In the genomic region with DNA sequence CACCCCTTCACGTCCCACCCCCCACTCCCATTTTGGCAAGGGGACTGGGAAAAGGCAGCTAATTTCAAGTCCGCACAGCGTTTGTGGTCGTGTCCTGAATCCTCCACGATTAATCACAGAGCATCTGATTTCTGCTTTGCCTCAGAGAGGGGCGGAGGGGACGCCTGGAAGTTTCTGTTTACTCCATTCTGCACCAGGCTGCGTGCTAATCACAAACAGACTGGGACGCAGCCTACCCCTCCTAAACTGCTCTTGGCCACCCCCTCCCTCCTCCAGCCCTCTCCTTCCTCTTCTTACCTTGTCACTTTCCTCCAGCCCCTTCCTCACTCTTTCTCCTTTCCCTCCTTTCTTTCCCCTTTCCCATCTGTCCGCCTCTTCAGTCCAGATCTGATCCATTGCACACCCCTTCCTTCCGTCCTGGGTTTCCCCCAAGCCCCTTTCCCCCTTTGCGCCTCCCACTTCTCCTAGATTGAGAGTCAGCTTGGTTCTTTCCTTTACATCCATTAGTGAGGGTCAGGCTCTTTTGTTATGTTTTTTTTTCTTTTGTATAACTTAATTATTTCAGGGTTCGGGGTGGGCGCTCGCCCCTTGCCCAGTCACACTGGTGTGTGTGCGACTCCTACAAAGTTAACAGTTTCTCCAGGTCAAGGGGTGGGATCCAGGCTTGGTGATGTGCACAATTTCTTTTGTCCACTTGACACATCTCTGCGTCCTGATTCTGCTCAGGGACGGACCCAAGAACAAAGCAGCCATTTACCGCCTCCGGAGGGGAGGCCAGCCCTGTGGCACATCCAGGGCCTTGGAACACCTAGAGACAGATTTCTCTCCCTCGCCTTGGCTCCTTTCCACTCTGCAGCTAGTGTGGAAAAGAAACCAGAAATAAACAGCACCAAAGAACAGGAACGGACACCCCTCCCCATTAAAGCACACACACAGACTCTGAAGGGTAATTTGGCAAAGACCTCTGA, we compare ENCODE assay signal across 9 cellular contexts. TPM values are rescaled to one million over a fixed set of nuclear protein-coding genes. Genes with fewer than 3 reads are reported as not detected.
DNase-seq lines count a peak whose midpoint lies in the region; ATAC-seq, FAIRE-seq and TF ChIP-seq lines count a peak whose summit lies in the region.
"Had no signal": no experiment of that assay in that cellular context is flagged by ENCODE, and none has a peak within 500 bp of the region (broad histone marks: within the 10 kb centered on the region; RNA-seq: fewer than 3 reads in every experiment).

No MANE protein-coding gene starts in this region.

- H3K27me3 ChIP-seq in MM.1S (replicated peaks; ENCODE audit: insufficient read depth, low read length) = peaks cover 34% of the 10 kb centered on the region
- H3K27me3 ChIP-seq in HepG2 (ENCODE audit: control insufficient read depth in 1 of 2, insufficient read depth in 2 of 2, low read length in 2 of 2) = peaks cover 19 to 57% of the 10 kb centered on the region in 2 experiments

- no peak overlapping the region for H2AFZ ChIP-seq in MM.1S (ENCODE audit: low read length)
- no peak overlapping the region for H2AFZ ChIP-seq in HepG2 (ENCODE audit: low read length)

- no peak for FAIRE-seq in HepG2 (lab: Jason Lieb, UNC)

- H3K9me3 ChIP-seq in MM.1S (replicated peaks; ENCODE audit: insufficient read depth, low read length) (no peaks in the 10 kb centered on the region), HepG2 (ENCODE audit: low read length) (no peaks in the 10 kb centered on the region)

- WGBS in HepG2 (ENCODE audit: low lambda C conversion rate) = 32% methylated on average over 22 of the region's 22 CpGs

- in situ Hi-C loops in HepG2 (cut with HindIII; ENCODE audit: extremely low pct_ligation_motif_present, low pct_unique_long_range_greater_than_20kb) = no loop called here

- CTCF ChIA-PET in HepG2 (lab: Yijun Ruan, JAX; ENCODE audit: low intra/inter-chr PET ratio, low total read pairs) = no interaction called here

- H3K4me2 ChIP-seq in MM.1S (ENCODE audit: low read depth, low read length) (peak overlapping the region; percentile 10; the same call in 1 of the 2 replicates), HepG2 (ENCODE audit: low read depth, low read length) (no peak overlapping the region; the same call in 1 of the 2 replicates)

- ATAC-seq in HepG2 (peak; percentile 62), HG03139 (IDR thresholded peaks at IDR 0.05; ENCODE audit: unreplicated experiment) (no peak), HG02759 (IDR thresholded peaks at IDR 0.05; ENCODE audit: unreplicated experiment) (no peak)

- BruUV-seq in HepG2 (replicated peaks; lab: Mats Ljungman, UMichigan) = no TSS peak

- no peaks in the 10 kb centered on the region for H3K9me2 ChIP-seq in MM.1S (replicated peaks; ENCODE audit: insufficient read depth, low read length)

- POLR2A ChIA-PET in HepG2 (lab: Yijun Ruan, JAX) = no interaction called here

- TF ChIP-seq CTCF in MM.1S (IDR thresholded peaks at IDR 0.05; ENCODE audit: low read length) = no peak
- no peak for TF ChIP-seq CTCF in HepG2 (CRISPR knock-in tag; IDR thresholded peaks at IDR 0.05)

- no peak for TF ChIP-seq RAD21 in HepG2 (CRISPR knock-in tag; IDR thresholded peaks at IDR 0.05)

- H4K20me1 ChIP-seq in MM.1S (ENCODE audit: insufficient read depth, low read length) (no peaks in the 10 kb centered on the region), HepG2 (ENCODE audit: insufficient read depth, low read length) (no peaks in the 10 kb centered on the region)

- H3K4me1 ChIP-seq in MM.1S (ENCODE audit: low read length) (no peaks in the 10 kb centered on the region), HepG2 (ENCODE audit: insufficient read depth, low read length) (peaks cover 50% of the 10 kb centered on the region)

- H3K27ac ChIP-seq in MM.1S (ENCODE audit: low read length) (no peak overlapping the region), HepG2 (ENCODE audit: extremely low read length, insufficient read depth, low read length) (no peak overlapping the region)

- H3K36me3 ChIP-seq in MM.1S (replicated peaks; ENCODE audit: insufficient read depth, low read length) (no peaks in the 10 kb centered on the region), HepG2 (replicated peaks in 1 of 2; ENCODE audit: control insufficient read depth in 1 of 2, insufficient read depth in 2 of 2, low read length in 2 of 2) (no peaks in the 10 kb centered on the region)

- no peaks in the 10 kb centered on the region for H3F3A ChIP-seq in MM.1S (ENCODE audit: insufficient read depth, low read length)

- DNase-seq in MM.1S = no peak
- DNase-seq in dedifferentiated amniotic fluid mesenchymal stem cell (ENCODE audit: extremely low spot score) = peak; percentile 43
- DNase-seq in HepG2 (ENCODE audit: low spot score) = no peak
- DNase-seq in stromal cell of bone marrow (ENCODE audit: low read depth) = peak; percentile 48
- no peak for DNase-seq in putamen (ENCODE audit: low spot score)
- DNase-seq in SKM-1 treated with dmso at 0.1 percent for 144 hours (lab: John Stamatoyannopoulos, UW; ENCODE audit: unreplicated experiment) = no peak
- DNase-seq: NCI-H2029 had no signal

- intact Hi-C loops in HepG2 (cut with micrococcal nuclease; ENCODE audit: unreplicated experiment) = no loop called here

- TF ChIP-seq EP300 in HepG2 (IDR thresholded peaks at IDR 0.05; ENCODE audit: low read depth in 2 of 2, low read length in 2 of 2) (no peak), HepG2 (CRISPR knock-in tag; IDR thresholded peaks at IDR 0.05; ENCODE audit: borderline replicate concordance) (no peak)

- H3K4me3 ChIP-seq in MM.1S (ENCODE audit: low read length) = no peak overlapping the region
- no peak overlapping the region; a peak in 1 of 6 replicates for H3K4me3 ChIP-seq in HepG2 (replicated peaks in 1 of 3; ENCODE audit: insufficient read depth in 1 of 3, low read depth in 2 of 3, low read length in 3 of 3)

- H3K79me2 ChIP-seq in MM.1S (ENCODE audit: low read length) (no peaks in the 10 kb centered on the region), HepG2 (ENCODE audit: insufficient read depth, low read length) (no peaks in the 10 kb centered on the region)

- H3K9ac ChIP-seq in MM.1S (ENCODE audit: low read length) (no peak overlapping the region), HepG2 (ENCODE audit: insufficient read depth, low read depth, low read length) (no peak overlapping the region)

- TF ChIP-seq POLR2A in HepG2 (IDR thresholded peaks at IDR 0.05; ENCODE audit: insufficient read depth in 1 of 2, low read depth in 2 of 2, low read length in 2 of 2) = no peak

TF ChIP-seq in HepG2, 621 proteins besides CTCF, POLR2A, EP300 and RAD21 (continues in another document):
- TF ChIP-seq ISX (CRISPR knock-in tag; conservative IDR thresholded peaks at IDR 0.05) (no peak), GTF2F1 (IDR thresholded peaks at IDR 0.05; ENCODE audit: low read length) (no peak), SMAD3 (CRISPR knock-in tag; IDR thresholded peaks at IDR 0.05) (no peak), HDAC2 (CRISPR knock-in tag; IDR thresholded peaks at IDR 0.05) (no peak), RXRA (CRISPR knock-in tag; IDR thresholded peaks at IDR 0.05) (no peak)

RNA-seq across cellular contexts. Expression of a gene that starts 0.5 kb away (rescaled TPM):
- not detected in 2 replicates for total RNA-seq in HepG2 (2016; rRNA removed; fragmentation: Illumina TruSeq; extraction: Trizol)
- total RNA-seq in HepG2 (2016; cell fraction: cytosol; rRNA removed; fragmentation: Illumina TruSeq; extraction: Trizol; ENCODE audit: low read depth) = not detected in 2 replicates
- not detected in 2 replicates for total RNA-seq in HepG2 (2016; cell fraction: insoluble cytoplasmic fraction; rRNA removed; fragmentation: Illumina TruSeq; extraction: Trizol)
- not detected in 2 replicates for total RNA-seq in HepG2 (2016; cell fraction: membrane; rRNA removed; fragmentation: Illumina TruSeq; extraction: Trizol)
- not detected in 2 replicates for total RNA-seq in HepG2 (2016; cell fraction: nucleus; rRNA removed; fragmentation: Illumina TruSeq; extraction: Trizol)
- 0.18 and 0.26 TPM in 2 replicates for polyA plus RNA-seq in HepG2 (2011; rRNA removed)
- 0.05 TPM in 2 replicates for polyA plus RNA-seq in HepG2 (2011; cell fraction: cytosol; rRNA removed)
- 1.9 and 2.1 TPM in 2 replicates for polyA plus RNA-seq in HepG2 (2011; cell fraction: nucleus; rRNA removed)
- 0.11 and 0.36 TPM in 2 replicates for polyA plus RNA-seq in HepG2 (2012)
- not detected in 2 replicates for polyA plus RNA-seq in HepG2 (2016; cell fraction: cytosol; fragmentation: Illumina TruSeq; extraction: Trizol; ENCODE audit: low read depth)
- not detected in 2 replicates for polyA plus RNA-seq in HepG2 (2016; cell fraction: insoluble cytoplasmic fraction; fragmentation: Illumina TruSeq; extraction: Trizol; ENCODE audit: low read depth)
- polyA plus RNA-seq in HepG2 (2016; cell fraction: membrane; fragmentation: Illumina TruSeq; extraction: Trizol; ENCODE audit: low read depth) = not detected in 2 replicates
- 0.13 TPM in 1 of 2 replicates, not detected in the other for polyA plus RNA-seq in HepG2 (2016; cell fraction: nucleus; fragmentation: Illumina TruSeq; extraction: Trizol; ENCODE audit: insufficient read depth, low read depth)
- polyA minus RNA-seq in HepG2 (2011; rRNA and poly(A)+ RNA removed; ENCODE audit: low replicate concordance) = 0.42 TPM in 1 of 2 replicates, not detected in the other
- polyA minus RNA-seq in HepG2 (2011; cell fraction: cytosol; rRNA and poly(A)+ RNA removed) = not detected in 2 replicates
- polyA minus RNA-seq in HepG2 (2011; cell fraction: nucleus; rRNA and poly(A)+ RNA removed) = 0.37 and 0.52 TPM in 2 replicates

RNA-seq across cellular contexts. Expression of a gene that starts 39.5 kb away (rescaled TPM):
- 22.2 and 26.6 TPM in 2 replicates for total RNA-seq in HepG2 (2016; rRNA removed; fragmentation: Illumina TruSeq; extraction: Trizol)
- total RNA-seq in HepG2 (2016; cell fraction: cytosol; rRNA removed; fragmentation: Illumina TruSeq; extraction: Trizol; ENCODE audit: low read depth) = 1.9 TPM in 2 replicates
- 21.4 and 26.1 TPM in 2 replicates for total RNA-seq in HepG2 (2016; cell fraction: insoluble cytoplasmic fraction; rRNA removed; fragmentation: Illumina TruSeq; extraction: Trizol)
- total RNA-seq in HepG2 (2016; cell fraction: membrane; rRNA removed; fragmentation: Illumina TruSeq; extraction: Trizol) = 10.5 and 11.8 TPM in 2 replicates
- total RNA-seq in HepG2 (2016; cell fraction: nucleus; rRNA removed; fragmentation: Illumina TruSeq; extraction: Trizol) = 12.5 and 14.9 TPM in 2 replicates
- 6.0 and 6.9 TPM in 2 replicates for polyA plus RNA-seq in HepG2 (2011; rRNA removed)
- 2.8 and 4.1 TPM in 2 replicates for polyA plus RNA-seq in HepG2 (2011; cell fraction: cytosol; rRNA removed)
- 2.6 and 3.1 TPM in 2 replicates for polyA plus RNA-seq in HepG2 (2011; cell fraction: nucleus; rRNA removed)
- polyA plus RNA-seq in HepG2 (2012) = 4.6 and 4.9 TPM in 2 replicates
- 0.35 and 0.57 TPM in 2 replicates for polyA plus RNA-seq in HepG2 (2016; cell fraction: cytosol; fragmentation: Illumina TruSeq; extraction: Trizol; ENCODE audit: low read depth)
- polyA plus RNA-seq in HepG2 (2016; cell fraction: insoluble cytoplasmic fraction; fragmentation: Illumina TruSeq; extraction: Trizol; ENCODE audit: low read depth) = 8.8 and 9.1 TPM in 2 replicates
- polyA plus RNA-seq in HepG2 (2016; cell fraction: membrane; fragmentation: Illumina TruSeq; extraction: Trizol; ENCODE audit: low read depth) = 2.6 and 2.7 TPM in 2 replicates
- polyA plus RNA-seq in HepG2 (2016; cell fraction: nucleus; fragmentation: Illumina TruSeq; extraction: Trizol; ENCODE audit: insufficient read depth, low read depth) = 13.0 and 13.3 TPM in 2 replicates
- polyA minus RNA-seq in HepG2 (2011; rRNA and poly(A)+ RNA removed; ENCODE audit: low replicate concordance) = 3.1 and 8.3 TPM in 2 replicates
- 22.0 and 24.4 TPM in 2 replicates for polyA minus RNA-seq in HepG2 (2011; cell fraction: cytosol; rRNA and poly(A)+ RNA removed)
- 10.6 and 14.4 TPM in 2 replicates for polyA minus RNA-seq in HepG2 (2011; cell fraction: nucleus; rRNA and poly(A)+ RNA removed)

Comparison
In these comparisons a context has a peak if more than half of its experiments do, and no peak if none do; other contexts are left out.
1. DNase-seq: peak in dedifferentiated amniotic fluid mesenchymal stem cell (single experiment) and stromal cell of bone marrow (single experiment); none in MM.1S (single experiment), HepG2 (single experiment), putamen (single experiment) and SKM-1 treated with dmso at 0.1 percent for 144 hours (single experiment).